Comparison of ENCODE assay signal across 8 cellular contexts in genomic region chr13:48302920-48303330, GRCh38. TPM values are rescaled to one million over a fixed set of nuclear protein-coding genes. Genes with fewer than 3 reads are reported as not detected.
DNase-seq lines count a peak whose midpoint lies in the region; ATAC-seq, FAIRE-seq and TF ChIP-seq lines count a peak whose summit lies in the region.

No MANE protein-coding gene starts in this region.

- 5 to 8% (median 6%) methylated on average over 8 of the region's 8 CpGs for WGBS in adipose tissue, 3 donors

- H3K36me3 ChIP-seq in BLaER1 = peaks cover 20% of the 10 kb centered on the region
- H3K36me3 ChIP-seq in kidney (ENCODE audit: control insufficient read depth in 1 of 2, insufficient read depth in 2 of 2, low read length in 2 of 2) = no peaks in the 10 kb centered on the region
- H3K36me3 ChIP-seq in subcutaneous abdominal adipose tissue (ENCODE audit: control insufficient read depth in 5 of 5, insufficient read depth in 5 of 5, low read length in 5 of 5) = no peaks in the 10 kb centered on the region

- no peak for DNase-seq in kidney
- no peak for DNase-seq in stimulated activated CD4-positive, alpha-beta T cell treated with anti-CD3 and anti-CD28 coated beads, Interleukin-1b, Interleukin-23, amount 100 ng/mL, for 48 hours

- no peak for FAIRE-seq in kidney (lab: Jason Lieb, UNC)

- H3K27ac ChIP-seq in BLaER1 (peak overlapping the region; percentile 100), adipose tissue (ENCODE audit: low read depth, low read length) (peak overlapping the region; percentile 94), kidney (ENCODE audit: low read depth in 2 of 2, low read length in 2 of 2) (peak overlapping the region; percentile 98 to 99), subcutaneous abdominal adipose tissue (ENCODE audit: low read depth, low read length) (peak overlapping the region; percentile 99)

- peak; percentile 3 for ATAC-seq in HG02678 (IDR thresholded peaks at IDR 0.05; ENCODE audit: unreplicated experiment)
- ATAC-seq in HG03442 (IDR thresholded peaks at IDR 0.05; ENCODE audit: unreplicated experiment) = no peak
- ATAC-seq in GM19324 (IDR thresholded peaks at IDR 0.05; ENCODE audit: low FRiP score, unreplicated experiment) = no peak

- H3K9ac ChIP-seq in BLaER1 = peak overlapping the region; percentile 100
- peak overlapping the region; percentile 84 to 99 for H3K9ac ChIP-seq in kidney (ENCODE audit: low read length in 2 of 2)
- peak overlapping the region; percentile 85 to 99 (median 96) for H3K9ac ChIP-seq in subcutaneous abdominal adipose tissue (ENCODE audit: low read length in 5 of 5)

- H3K9me3 ChIP-seq in BLaER1 = peaks cover 17% of the 10 kb centered on the region
- no peaks in the 10 kb centered on the region for H3K9me3 ChIP-seq in kidney (ENCODE audit: control insufficient read depth in 1 of 2, low read length in 2 of 2)
- H3K9me3 ChIP-seq in subcutaneous abdominal adipose tissue (ENCODE audit: control insufficient read depth in 5 of 5, low read length in 5 of 5) = no peaks in the 10 kb centered on the region

- no peaks in the 10 kb centered on the region for H4K20me1 ChIP-seq in BLaER1

- no peaks in the 10 kb centered on the region for H3K27me3 ChIP-seq in BLaER1
- H3K27me3 ChIP-seq in subcutaneous abdominal adipose tissue (ENCODE audit: control insufficient read depth in 5 of 5, insufficient read depth in 4 of 5, low read length in 5 of 5) = no peaks in the 10 kb centered on the region

- no peak for TF ChIP-seq CTCF in kidney (IDR thresholded peaks at IDR 0.05; ENCODE audit: borderline replicate concordance, extremely low read depth, insufficient read depth)

- H3K4me3 ChIP-seq in BLaER1 = peak overlapping the region; percentile 96
- H3K4me3 ChIP-seq in kidney (ENCODE audit: low read length in 2 of 2) = peak overlapping the region; percentile 68 to 90
- H3K4me3 ChIP-seq in subcutaneous abdominal adipose tissue (ENCODE audit: low read depth in 1 of 5, low read length in 5 of 5) = peak overlapping the region; percentile 80 to 95 (median 88)

- intact Hi-C loops in kidney (cut with DNase I) = no loop called here

- H3K4me2 ChIP-seq in BLaER1 = peak overlapping the region; percentile 83

- peaks cover 27% of the 10 kb centered on the region for H3K4me1 ChIP-seq in BLaER1
- H3K4me1 ChIP-seq in kidney (ENCODE audit: control insufficient read depth in 1 of 2, insufficient read depth in 1 of 2, low read depth in 1 of 2, low read length in 2 of 2) = peaks cover 3 to 4% of the 10 kb centered on the region in 2 donors
- peaks cover 0 to 29% (median 23%) of the 10 kb centered on the region in 5 donors for H3K4me1 ChIP-seq in subcutaneous abdominal adipose tissue (ENCODE audit: control insufficient read depth in 5 of 5, insufficient read depth in 5 of 5, low read length in 5 of 5)

RNA-seq across cellular contexts. Expression of gene RB1, which starts 0.6 kb away (rescaled TPM):
- polyA plus RNA-seq in adipose tissue = 10 to 100 TPM in 2 of 3 donors, 1 to 10 TPM in 1; 5.7 to 16.8 (median 13.2) TPM
- 46.5 TPM for total RNA-seq in kidney
- polyA plus RNA-seq in kidney (ENCODE audit: insufficient read depth, low read depth, low replicate concordance) = 12.3 TPM
